ENCODE assay signal across 8 cellular contexts in genomic region chr16:75251280-75252048, GRCh38. TPM values are rescaled to one million over a fixed set of nuclear protein-coding genes. Genes with fewer than 3 reads are reported as not detected.
DNase-seq lines count a peak whose midpoint lies in the region; ATAC-seq, FAIRE-seq and TF ChIP-seq lines count a peak whose summit lies in the region.

Gene BCAR1, minus strand, starts transcription at chr16:75251624. Its CDS starts 142 bp downstream, at chr16:75251482.

- peaks cover 63% of the 10 kb centered on the region for H3K79me1 ChIP-seq in trophoblast cell (ENCODE audit: low read length)

- H3K27ac Mint-ChIP-seq in CD14-positive monocyte = no peak within 1 kb of the TSS

- H3K4ac ChIP-seq in trophoblast cell (ENCODE audit: low read depth, low read length) = peak within 1 kb of the TSS; percentile 98

- peak within 1 kb of the TSS; percentile 95 for H2BK12ac ChIP-seq in trophoblast cell (ENCODE audit: low read length)

- H2AFZ ChIP-seq in trophoblast cell (ENCODE audit: insufficient read depth, low read length, poor library complexity) = peak within 1 kb of the TSS; percentile 33

- H3K9ac ChIP-seq in trophoblast cell (ENCODE audit: low read length) = peak within 1 kb of the TSS; percentile 86

- peak; percentile 51 for FAIRE-seq in GM18507 (lab: Jason Lieb, UNC)

- peak within 1 kb of the TSS; percentile 99 for H4K91ac ChIP-seq in trophoblast cell (ENCODE audit: low read depth, low read length)

- H2BK120ac ChIP-seq in trophoblast cell (ENCODE audit: insufficient read depth, low read length, poor library complexity) = peak within 1 kb of the TSS; percentile 98

- peaks cover 0 to 11% (median 2%) of the 10 kb centered on the region in 7 donors for H3K9me3 Mint-ChIP-seq in CD14-positive monocyte

- ATAC-seq in HG02885 (IDR thresholded peaks at IDR 0.05; ENCODE audit: poor library complexity, unreplicated experiment) = peak; percentile 82
- peak; percentile 76 to 85 for ATAC-seq in left cardiac atrium

- H3K4me3 Mint-ChIP-seq in CD14-positive monocyte = peak within 1 kb of the TSS in 1 of 2 donors; percentile 80

- H3K14ac ChIP-seq in trophoblast cell (ENCODE audit: low read length) = peak within 1 kb of the TSS; percentile 99

- H3K27me3 Mint-ChIP-seq in CD14-positive monocyte (ENCODE audit: low read depth in 3 of 3) = peaks cover 87 to 99% (median 92%) of the 10 kb centered on the region in 3 donors

- no peak for TF ChIP-seq CTCF in CD14-positive monocyte (IDR thresholded peaks at IDR 0.05)

- peaks cover 2% of the 10 kb centered on the region for H3K4me1 Mint-ChIP-seq in CD14-positive monocyte

- H3K36me3 ChIP-seq in trophoblast cell (ENCODE audit: control insufficient read depth in 1 of 2, insufficient read depth in 2 of 2, low read length in 2 of 2) = peaks cover 21 to 23% of the 10 kb centered on the region in 2 experiments

- peak within 1 kb of the TSS; percentile 89 for H3K4me3 ChIP-seq in trophoblast cell (ENCODE audit: low read depth, low read length)

- H3K9me3 ChIP-seq in trophoblast cell (ENCODE audit: insufficient read depth, low read depth, low read length) = no peaks in the 10 kb centered on the region

- peak within 1 kb of the TSS; percentile 98 for H2AK5ac ChIP-seq in trophoblast cell (ENCODE audit: low read length)

- peaks cover 71% of the 10 kb centered on the region for H3K79me2 ChIP-seq in trophoblast cell (ENCODE audit: control insufficient read depth, insufficient read depth, low read length, poor library complexity)

- H4K8ac ChIP-seq in trophoblast cell (ENCODE audit: low read depth, low read length) = peak within 1 kb of the TSS; percentile 82

- peak within 1 kb of the TSS; percentile 99 for H3K27ac ChIP-seq in trophoblast cell (ENCODE audit: low read depth, low read length)

- intact Hi-C loops in CD14-positive monocyte (cut with micrococcal nuclease) = no loop called here
- intact Hi-C loops in left cardiac atrium (cut with DNase I) = loop anchor here (5.0 to 10.0 kb wide), 2 partner anchors 53 to 56 kb away; no protein-coding TSS in a partner anchor

- H3K18ac ChIP-seq in trophoblast cell (ENCODE audit: low read length) = peak within 1 kb of the TSS; percentile 98

- peak within 1 kb of the TSS; percentile 64 for H4K12ac ChIP-seq in trophoblast cell (ENCODE audit: low read depth, low read length)

- peak within 1 kb of the TSS; percentile 64 for H3K4me2 ChIP-seq in trophoblast cell (ENCODE audit: low read length)

- peaks cover 78% of the 10 kb centered on the region in 2 experiments for H3K4me1 ChIP-seq in trophoblast cell (ENCODE audit: control insufficient read depth in 1 of 2, insufficient read depth in 2 of 2, low read length in 2 of 2)

- H3K23ac ChIP-seq in trophoblast cell (ENCODE audit: low read length) = no peak within 1 kb of the TSS

- H3K36me3 Mint-ChIP-seq in CD14-positive monocyte = peaks cover 0 to 1% of the 10 kb centered on the region in 2 donors

- H2BK5ac ChIP-seq in trophoblast cell (ENCODE audit: low read depth, low read length, poor library complexity) = peak within 1 kb of the TSS; percentile 97

- peak; percentile 36 for DNase-seq in CD14-positive monocyte (ENCODE audit: low spot score)
- DNase-seq in GM18507 (ENCODE audit: extremely low spot score, insufficient read length, low read depth) = peak; percentile 81
- DNase-seq in NCI-H446 treated with DMSO at 0.1 percent for 48 hours (lab: John Stamatoyannopoulos, UW) = peak; percentile 35
- DNase-seq in anterior cingulate cortex (lab: John Stamatoyannopoulos, UW) = peak in 57 of 58 donors; percentile 33 to 91 (median 82)
- DNase-seq in left cardiac atrium = peak; percentile 93
- DNase-seq in trophoblast cell = peak; percentile 89 to 93
- DNase-seq in stimulated activated naive CD4-positive, alpha-beta T cell treated with Interleukin-2 at 50 U/mL for 16 hours (lab: John Stamatoyannopoulos, UW) = no peak

- H3K27me3 ChIP-seq in trophoblast cell (ENCODE audit: insufficient read depth, low read length) = no peaks in the 10 kb centered on the region

- WGBS in trophoblast cell (ENCODE audit: extremely low coverage, insufficient coverage, insufficient read length) = no CpG with 5 or more reads among the region's 84 CpGs

RNA-seq across cellular contexts. Expression of gene BCAR1, which starts in this region (rescaled TPM):
- polyA plus RNA-seq in CD14-positive monocyte = not detected
- total RNA-seq in left cardiac atrium = 10 to 100 TPM; 46.5 to 65.9 TPM
- 200 and 201 TPM in 2 replicates for polyA plus RNA-seq in trophoblast cell (2013)

Comparison
In these comparisons a context has a peak if more than half of its experiments do, and no peak if none do; other contexts are left out.
1. Peak in DNase-seq in CD14-positive monocyte; RNA of the gene not detected or under 1 TPM.
2. intact Hi-C loops: an anchor here in left cardiac atrium (5.0 to 10.0 kb wide); none called in CD14-positive monocyte.